2 cellular contexts compared by ENCODE assay signal in the genomic region with DNA sequence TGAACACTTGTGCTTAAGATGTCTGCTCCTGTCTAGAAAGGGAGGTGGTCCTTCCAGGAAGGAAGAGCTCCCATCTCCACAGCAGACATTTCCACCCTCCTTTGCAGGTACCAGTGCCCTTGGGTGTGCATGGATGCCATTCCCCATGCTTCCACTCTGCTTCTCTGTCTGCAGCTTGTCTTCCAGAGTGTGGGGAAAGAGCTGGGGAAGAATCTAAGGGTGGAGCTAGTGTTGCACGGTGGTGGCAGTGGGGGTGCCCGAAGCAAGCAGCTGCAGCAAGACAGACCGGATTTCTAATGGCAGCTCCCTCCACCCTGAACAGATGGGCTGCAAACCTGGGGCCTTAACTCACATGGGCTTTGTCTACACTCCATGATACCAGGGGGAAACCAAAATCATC.
TF ChIP-seq lines count a peak whose summit lies in the region.

No MANE protein-coding gene starts in this region.

TF ChIP-seq in SK-N-SH treated with all-trans-retinoic acid at 6 μM for 48 hours, 23 proteins besides CTCF, POLR2A, EP300 and RAD21 (continued from another document):
- TF ChIP-seq, protein P1, sequence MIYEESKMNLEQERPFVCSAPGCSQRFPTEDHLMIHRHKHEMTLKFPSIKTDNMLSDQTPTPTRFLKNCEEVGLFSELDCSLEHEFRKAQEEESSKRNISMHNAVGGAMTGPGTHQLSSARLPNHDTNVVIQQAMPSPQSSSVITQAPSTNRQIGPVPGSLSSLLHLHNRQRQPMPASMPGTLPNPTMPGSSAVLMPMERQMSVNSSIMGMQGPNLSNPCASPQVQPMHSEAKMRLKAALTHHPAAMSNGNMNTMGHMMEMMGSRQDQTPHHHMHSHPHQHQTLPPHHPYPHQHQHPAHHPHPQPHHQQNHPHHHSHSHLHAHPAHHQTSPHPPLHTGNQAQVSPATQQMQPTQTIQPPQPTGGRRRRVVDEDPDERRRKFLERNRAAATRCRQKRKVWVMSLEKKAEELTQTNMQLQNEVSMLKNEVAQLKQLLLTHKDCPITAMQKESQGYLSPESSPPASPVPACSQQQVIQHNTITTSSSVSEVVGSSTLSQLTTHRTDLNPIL (CRISPR knock-in tag; IDR thresholded peaks at IDR 0.05; ENCODE audit: low read depth) = no peak
- no peak for TF ChIP-seq ZNF565 (CRISPR knock-in tag; conservative IDR thresholded peaks at IDR 0.05; ENCODE audit: low read depth)

TF ChIP-seq in SK-N-SH, 30 proteins besides CTCF, POLR2A, EP300 and RAD21 (continued from another document):
- TF ChIP-seq, protein P2, sequence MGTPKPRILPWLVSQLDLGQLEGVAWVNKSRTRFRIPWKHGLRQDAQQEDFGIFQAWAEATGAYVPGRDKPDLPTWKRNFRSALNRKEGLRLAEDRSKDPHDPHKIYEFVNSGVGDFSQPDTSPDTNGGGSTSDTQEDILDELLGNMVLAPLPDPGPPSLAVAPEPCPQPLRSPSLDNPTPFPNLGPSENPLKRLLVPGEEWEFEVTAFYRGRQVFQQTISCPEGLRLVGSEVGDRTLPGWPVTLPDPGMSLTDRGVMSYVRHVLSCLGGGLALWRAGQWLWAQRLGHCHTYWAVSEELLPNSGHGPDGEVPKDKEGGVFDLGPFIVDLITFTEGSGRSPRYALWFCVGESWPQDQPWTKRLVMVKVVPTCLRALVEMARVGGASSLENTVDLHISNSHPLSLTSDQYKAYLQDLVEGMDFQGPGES (IDR thresholded peaks at IDR 0.05; ENCODE audit: low read depth, low read length) = no peak
- TF ChIP-seq, protein P3, sequence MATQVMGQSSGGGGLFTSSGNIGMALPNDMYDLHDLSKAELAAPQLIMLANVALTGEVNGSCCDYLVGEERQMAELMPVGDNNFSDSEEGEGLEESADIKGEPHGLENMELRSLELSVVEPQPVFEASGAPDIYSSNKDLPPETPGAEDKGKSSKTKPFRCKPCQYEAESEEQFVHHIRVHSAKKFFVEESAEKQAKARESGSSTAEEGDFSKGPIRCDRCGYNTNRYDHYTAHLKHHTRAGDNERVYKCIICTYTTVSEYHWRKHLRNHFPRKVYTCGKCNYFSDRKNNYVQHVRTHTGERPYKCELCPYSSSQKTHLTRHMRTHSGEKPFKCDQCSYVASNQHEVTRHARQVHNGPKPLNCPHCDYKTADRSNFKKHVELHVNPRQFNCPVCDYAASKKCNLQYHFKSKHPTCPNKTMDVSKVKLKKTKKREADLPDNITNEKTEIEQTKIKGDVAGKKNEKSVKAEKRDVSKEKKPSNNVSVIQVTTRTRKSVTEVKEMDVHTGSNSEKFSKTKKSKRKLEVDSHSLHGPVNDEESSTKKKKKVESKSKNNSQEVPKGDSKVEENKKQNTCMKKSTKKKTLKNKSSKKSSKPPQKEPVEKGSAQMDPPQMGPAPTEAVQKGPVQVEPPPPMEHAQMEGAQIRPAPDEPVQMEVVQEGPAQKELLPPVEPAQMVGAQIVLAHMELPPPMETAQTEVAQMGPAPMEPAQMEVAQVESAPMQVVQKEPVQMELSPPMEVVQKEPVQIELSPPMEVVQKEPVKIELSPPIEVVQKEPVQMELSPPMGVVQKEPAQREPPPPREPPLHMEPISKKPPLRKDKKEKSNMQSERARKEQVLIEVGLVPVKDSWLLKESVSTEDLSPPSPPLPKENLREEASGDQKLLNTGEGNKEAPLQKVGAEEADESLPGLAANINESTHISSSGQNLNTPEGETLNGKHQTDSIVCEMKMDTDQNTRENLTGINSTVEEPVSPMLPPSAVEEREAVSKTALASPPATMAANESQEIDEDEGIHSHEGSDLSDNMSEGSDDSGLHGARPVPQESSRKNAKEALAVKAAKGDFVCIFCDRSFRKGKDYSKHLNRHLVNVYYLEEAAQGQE (IDR thresholded peaks at IDR 0.05; ENCODE audit: low read depth, low read length) = no peak
- TF ChIP-seq POLR2AphosphoS5 (IDR thresholded peaks at IDR 0.05; ENCODE audit: low read depth, low read length) = no peak
- TF ChIP-seq NRF1 (IDR thresholded peaks at IDR 0.05; ENCODE audit: low read depth, low read length) = no peak
- no peak for TF ChIP-seq MEF2A (IDR thresholded peaks at IDR 0.05; ENCODE audit: borderline replicate concordance, low read depth)
- TF ChIP-seq GATA2 (CRISPR knock-in tag; IDR thresholded peaks at IDR 0.05) = no peak
- no peak for TF ChIP-seq SIN3A (IDR thresholded peaks at IDR 0.05; ENCODE audit: borderline replicate concordance, low read depth, low read length)
- TF ChIP-seq, protein P4, sequence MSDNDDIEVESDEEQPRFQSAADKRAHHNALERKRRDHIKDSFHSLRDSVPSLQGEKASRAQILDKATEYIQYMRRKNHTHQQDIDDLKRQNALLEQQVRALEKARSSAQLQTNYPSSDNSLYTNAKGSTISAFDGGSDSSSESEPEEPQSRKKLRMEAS (IDR thresholded peaks at IDR 0.05; ENCODE audit: low read depth) = no peak
- TF ChIP-seq, protein P5, sequence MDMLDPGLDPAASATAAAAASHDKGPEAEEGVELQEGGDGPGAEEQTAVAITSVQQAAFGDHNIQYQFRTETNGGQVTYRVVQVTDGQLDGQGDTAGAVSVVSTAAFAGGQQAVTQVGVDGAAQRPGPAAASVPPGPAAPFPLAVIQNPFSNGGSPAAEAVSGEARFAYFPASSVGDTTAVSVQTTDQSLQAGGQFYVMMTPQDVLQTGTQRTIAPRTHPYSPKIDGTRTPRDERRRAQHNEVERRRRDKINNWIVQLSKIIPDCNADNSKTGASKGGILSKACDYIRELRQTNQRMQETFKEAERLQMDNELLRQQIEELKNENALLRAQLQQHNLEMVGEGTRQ (IDR thresholded peaks at IDR 0.05; ENCODE audit: borderline replicate concordance, low read depth, low read length) = no peak
- TF ChIP-seq TEAD4 (IDR thresholded peaks at IDR 0.05; ENCODE audit: borderline replicate concordance, insufficient read depth) = no peak
- no peak for TF ChIP-seq RFX5 (IDR thresholded peaks at IDR 0.05; ENCODE audit: low read length)
